Comparison of ENCODE assay signal across 10 cellular contexts in genomic region chr17:78716292-78716691, GRCh38.
DNase-seq lines count a peak whose midpoint lies in the region; ATAC-seq and TF ChIP-seq lines count a peak whose summit lies in the region.
"Had no signal": no experiment of that assay in that cellular context is flagged by ENCODE, and none has a peak within 500 bp of the region (broad histone marks: within the 10 kb centered on the region; RNA-seq: fewer than 3 reads in every experiment).

No MANE protein-coding gene starts in this region.

- H3K27me3 ChIP-seq in adipocyte (replicated peaks; ENCODE audit: control insufficient read depth, insufficient read depth, low read length), result no peaks in the 10 kb centered on the region
- no peaks in the 10 kb centered on the region for H3K27me3 ChIP-seq in muscle layer of duodenum (ENCODE audit: low read depth, low read length)
- H3K27me3 ChIP-seq in vagina, result no peaks in the 10 kb centered on the region
- H3K27me3 ChIP-seq in HAP-1 (ENCODE audit: low read depth), result no peaks in the 10 kb centered on the region; the same call in 1 of the 2 replicates

- peak overlapping the region; percentile 61 for H3K4me3 Mint-ChIP-seq in stimulated activated naive CD8-positive, alpha-beta T cell treated with anti-CD3 and anti-CD28 coated beads, Interleukin-15, Interleukin-2, amounts not matched to agents 100 ng/mL and 50 ng/mL, for 24 hours

- no peaks in the 10 kb centered on the region for H3K9me3 Mint-ChIP-seq in stimulated activated naive CD8-positive, alpha-beta T cell treated with anti-CD3 and anti-CD28 coated beads, Interleukin-15, Interleukin-2, amounts not matched to agents 100 ng/mL and 50 ng/mL, for 24 hours
- H3K9me3 Mint-ChIP-seq: T-helper 1 cell treated with Interleukin-12 subunit alpha and Interleukin-12 subunit beta and Interleukin-4 antibody, amounts not matched to agents 30 μg/mL and 1 μg/mL, for 36 hours had no signal

- TF ChIP-seq POLR2A in vagina (IDR thresholded peaks at IDR 0.05), result no peak

- peak overlapping the region; percentile 78 for H3K4me3 ChIP-seq in adipocyte (ENCODE audit: low read length)
- peak overlapping the region; percentile 71 to 79 for H3K4me3 ChIP-seq in muscle layer of duodenum (ENCODE audit: low read depth in 1 of 2, low read length in 2 of 2)
- peak overlapping the region in 1 of 2 donors; percentile 51 for H3K4me3 ChIP-seq in vagina
- H3K4me3 ChIP-seq in HAP-1, result no peak overlapping the region

- no peaks in the 10 kb centered on the region for H3K9me3 ChIP-seq in adipocyte (ENCODE audit: control insufficient read depth, low read length)
- H3K9me3 ChIP-seq in muscle layer of duodenum (ENCODE audit: control insufficient read depth in 1 of 2, low read length in 2 of 2), result no peaks in the 10 kb centered on the region
- no peaks in the 10 kb centered on the region for H3K9me3 ChIP-seq in vagina
- no peaks in the 10 kb centered on the region for H3K9me3 ChIP-seq in HAP-1

- H3K36me3 ChIP-seq in adipocyte (ENCODE audit: control insufficient read depth, insufficient read depth, low read length, severe bottlenecking) (no peaks in the 10 kb centered on the region), muscle layer of duodenum (ENCODE audit: control insufficient read depth in 1 of 2, insufficient read depth in 2 of 2, low read length in 2 of 2) (no peaks in the 10 kb centered on the region), vagina (no peaks in the 10 kb centered on the region), HAP-1 (replicated peaks) (no peaks in the 10 kb centered on the region)

- TF ChIP-seq CTCF in vagina (IDR thresholded peaks at IDR 0.05), result no peak

- H3K4me1 ChIP-seq in adipocyte (ENCODE audit: control insufficient read depth, insufficient read depth, low read length), result peaks cover 27% of the 10 kb centered on the region
- peaks cover 38 to 48% of the 10 kb centered on the region in 2 donors for H3K4me1 ChIP-seq in muscle layer of duodenum (ENCODE audit: control insufficient read depth in 1 of 2, insufficient read depth in 2 of 2, low read length in 2 of 2)
- peaks cover 49% of the 10 kb centered on the region for H3K4me1 ChIP-seq in vagina
- peaks cover 19% of the 10 kb centered on the region for H3K4me1 ChIP-seq in HAP-1

- ATAC-seq in stimulated activated naive CD8-positive, alpha-beta T cell treated with anti-CD3 and anti-CD28 coated beads, Interleukin-15, Interleukin-2, amounts not matched to agents 100 U/mL and 50 U/mL, for 24 hours, result no peak
- ATAC-seq in HG02884 (IDR thresholded peaks at IDR 0.05; ENCODE audit: unreplicated experiment), result no peak

- intact Hi-C loops in vagina (cut with DNase I), result no loop called here

- H3K4me1 Mint-ChIP-seq in stimulated activated naive CD8-positive, alpha-beta T cell treated with anti-CD3 and anti-CD28 coated beads, Interleukin-15, Interleukin-2, amounts not matched to agents 100 ng/mL and 50 ng/mL, for 24 hours (ENCODE audit: low read depth), result peaks cover 98% of the 10 kb centered on the region

- in situ Hi-C loops in HAP-1 (cut with MboI; ENCODE audit: low sequenced_read_pairs), result loop anchor here (25.0 kb wide), 1 partner anchor 604 kb away; no protein-coding TSS in a partner anchor

- peak overlapping the region; percentile 58 for H3K9ac ChIP-seq in adipocyte (ENCODE audit: low read length)

- H3K27me3 Mint-ChIP-seq in stimulated activated naive CD8-positive, alpha-beta T cell treated with anti-CD3 and anti-CD28 coated beads, Interleukin-15, Interleukin-2, amounts not matched to agents 100 ng/mL and 50 ng/mL, for 24 hours, result no peaks in the 10 kb centered on the region

- peak overlapping the region; percentile 97 for H3K27ac Mint-ChIP-seq in stimulated activated naive CD8-positive, alpha-beta T cell treated with anti-CD3 and anti-CD28 coated beads, Interleukin-15, Interleukin-2, amounts not matched to agents 100 ng/mL and 50 ng/mL, for 24 hours

- DNase-seq in stimulated activated naive CD8-positive, alpha-beta T cell treated with anti-CD3 and anti-CD28 coated beads, Interleukin-15, Interleukin-2, amounts not matched to agents 100 U/mL and 50 U/mL, for 24 hours, result no peak
- DNase-seq in adipocyte (ENCODE audit: low read depth), result no peak
- DNase-seq in vagina (ENCODE audit: extremely low spot score in 2 of 2), result no peak
- no peak for DNase-seq in SHP77 treated with DMSO at 0.1 percent for 48 hours (lab: John Stamatoyannopoulos, UW)
- no peak for DNase-seq in HAP-1 (ENCODE audit: low spot score in 2 of 2)
- DNase-seq: GOT3 had no signal

- no peaks in the 10 kb centered on the region for H3K36me3 Mint-ChIP-seq in stimulated activated naive CD8-positive, alpha-beta T cell treated with anti-CD3 and anti-CD28 coated beads, Interleukin-15, Interleukin-2, amounts not matched to agents 100 ng/mL and 50 ng/mL, for 24 hours (ENCODE audit: low read depth)

- H3K27ac ChIP-seq in muscle layer of duodenum (ENCODE audit: low read length) (no peak overlapping the region), vagina (peak overlapping the region; percentile 62)
